In genomic region chr1:78333426-78334012, GRCh38 we compare ENCODE assay signal across 8 cellular contexts.
DNase-seq lines count a peak whose midpoint lies in the region; ATAC-seq and TF ChIP-seq lines count a peak whose summit lies in the region.

No MANE protein-coding gene starts in this region.

- H3K4me2 ChIP-seq in DOHH2 (ENCODE audit: low read length) = no peak overlapping the region

- no peaks in the 10 kb centered on the region for H4K20me1 ChIP-seq in DOHH2 (ENCODE audit: control insufficient read depth, insufficient read depth, low read depth, low read length)

- no peaks in the 10 kb centered on the region for H3K79me2 ChIP-seq in DOHH2 (ENCODE audit: control insufficient read depth, low read length)

- H3F3A ChIP-seq in DOHH2 (ENCODE audit: control insufficient read depth, insufficient read depth) = no peaks in the 10 kb centered on the region

- H3K4me1 ChIP-seq in DOHH2 (ENCODE audit: control insufficient read depth, low read length) = no peaks in the 10 kb centered on the region
- H3K4me1 ChIP-seq in lung (ENCODE audit: control insufficient read depth in 2 of 2, insufficient read depth in 2 of 2, low read length in 2 of 2) = no peaks in the 10 kb centered on the region

- no peaks in the 10 kb centered on the region for H3K36me3 ChIP-seq in DOHH2 (ENCODE audit: control insufficient read depth, low read length)
- H3K36me3 ChIP-seq in lung (ENCODE audit: control insufficient read depth in 2 of 2, insufficient read depth in 2 of 2, low read length in 2 of 2) = no peaks in the 10 kb centered on the region

- no peaks in the 10 kb centered on the region for H3K9me2 ChIP-seq in DOHH2 (replicated peaks; ENCODE audit: control insufficient read depth, low read length)

- TF ChIP-seq CTCF in DOHH2 (IDR thresholded peaks at IDR 0.05; ENCODE audit: low read depth, low read length, poor library complexity, severe bottlenecking) (peak; percentile 89), astrocyte of the spinal cord (IDR thresholded peaks at IDR 0.05; ENCODE audit: low read depth, low read length) (peak; percentile 68), lung (IDR thresholded peaks at IDR 0.05; ENCODE audit: control extremely low read depth, extremely low read depth) (no peak)

- ATAC-seq in GM21381 (IDR thresholded peaks at IDR 0.05; ENCODE audit: unreplicated experiment) = peak; percentile 83
- ATAC-seq in HG03565 (IDR thresholded peaks at IDR 0.05; ENCODE audit: unreplicated experiment) = peak; percentile 66
- ATAC-seq in lung (ENCODE audit: insufficient read depth, low FRiP score) = peak; percentile 58

- no peak overlapping the region for H3K27ac ChIP-seq in DOHH2 (ENCODE audit: low read depth, low read length)
- H3K27ac ChIP-seq in lung (ENCODE audit: low read depth in 1 of 2, low read length in 1 of 2) = no peak overlapping the region

- DNase-seq in astrocyte of the spinal cord (ENCODE audit: low read depth, low spot score) (no peak), lung (ENCODE audit: low spot score) (no peak), putamen (ENCODE audit: low spot score) (no peak), NCI-H146 treated with DMSO at 0.1 percent for 48 hours (lab: John Stamatoyannopoulos, UW; ENCODE audit: unreplicated experiment) (no peak), NCI-H226 (no peak)

- H3K9me3 ChIP-seq in DOHH2 (ENCODE audit: control insufficient read depth, insufficient read depth, low read length) (no peaks in the 10 kb centered on the region), lung (ENCODE audit: control insufficient read depth in 2 of 2, insufficient read depth in 1 of 2, low read length in 1 of 2) (peaks cover 0 to 3% of the 10 kb centered on the region in 2 donors)

- in situ Hi-C loops in astrocyte of the spinal cord (cut with HindIII; ENCODE audit: low sequenced_read_pairs) = no loop called here

- WGBS in lung, 2 donors = 12 to 16% methylated on average over 5 of the region's 5 CpGs

- H3K27me3 ChIP-seq in DOHH2 (ENCODE audit: control insufficient read depth, low read length) = no peaks in the 10 kb centered on the region
- H3K27me3 ChIP-seq in lung (ENCODE audit: control insufficient read depth, insufficient read depth) = no peaks in the 10 kb centered on the region

- H3K4me3 ChIP-seq in DOHH2 (ENCODE audit: low read length) (no peak overlapping the region), astrocyte of the spinal cord (ENCODE audit: low read depth, low read length) (no peak overlapping the region), lung (no peak overlapping the region)
